16 cellular contexts compared by ENCODE assay signal in the genomic region with DNA sequence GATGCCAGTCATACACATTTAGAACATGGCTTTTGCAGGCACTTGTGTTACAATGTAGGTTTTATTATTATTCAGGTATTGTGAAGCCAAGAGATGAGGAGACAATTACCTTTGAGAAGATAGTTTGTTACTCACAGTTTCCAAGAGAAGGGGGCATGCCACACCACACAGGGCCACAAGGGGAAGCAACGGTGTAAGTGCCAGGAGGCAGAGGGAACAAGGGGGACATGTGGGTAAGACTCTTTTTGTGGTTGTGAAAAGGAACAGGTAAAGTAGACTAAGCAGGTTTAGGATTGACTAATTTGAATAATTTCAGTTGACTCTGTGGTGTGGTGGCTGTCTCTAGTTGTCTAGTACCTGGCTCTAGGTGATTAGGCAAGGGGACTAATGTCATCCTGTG.
DNase-seq lines count a peak whose midpoint lies in the region; ATAC-seq, FAIRE-seq and TF ChIP-seq lines count a peak whose summit lies in the region.
"Had no signal": no experiment of that assay in that cellular context is flagged by ENCODE, and none has a peak within 500 bp of the region (broad histone marks: within the 10 kb centered on the region; RNA-seq: fewer than 3 reads in every experiment).

No MANE protein-coding gene starts in this region.

- no peaks in the 10 kb centered on the region for H3K9me3 ChIP-seq in HepG2 (ENCODE audit: low read length)
- no peaks in the 10 kb centered on the region for H3K9me3 ChIP-seq in right lobe of liver

- no peaks in the 10 kb centered on the region for H3K36me3 Mint-ChIP-seq in type B pancreatic cell

- no peak for TF ChIP-seq EP300 in HepG2 (IDR thresholded peaks at IDR 0.05; ENCODE audit: low read depth in 2 of 2, low read length in 2 of 2)
- TF ChIP-seq EP300 in HepG2 (CRISPR knock-in tag; IDR thresholded peaks at IDR 0.05; ENCODE audit: borderline replicate concordance) = no peak

- no peaks in the 10 kb centered on the region for H3K36me3 ChIP-seq in HepG2 (replicated peaks in 1 of 2; ENCODE audit: control insufficient read depth in 1 of 2, insufficient read depth in 2 of 2, low read length in 2 of 2)
- H3K36me3 ChIP-seq in right lobe of liver = no peaks in the 10 kb centered on the region

- no peak overlapping the region for H3K4me3 ChIP-seq in HepG2 (replicated peaks in 1 of 3; ENCODE audit: insufficient read depth in 1 of 3, low read depth in 2 of 3, low read length in 3 of 3)
- H3K4me3 ChIP-seq in right lobe of liver = no peak overlapping the region
- H3K4me3 ChIP-seq in HFF-Myc (replicated peaks; ENCODE audit: low read depth, low read length) = no peak overlapping the region
- no peak overlapping the region for H3K4me3 ChIP-seq in choroid plexus epithelial cell (ENCODE audit: low read depth, low read length)

- no peaks in the 10 kb centered on the region for H3K4me1 Mint-ChIP-seq in type B pancreatic cell (ENCODE audit: unreplicated experiment)
- H3K4me1 Mint-ChIP-seq: central memory CD8-positive, alpha-beta T cell; stimulated activated naive CD8-positive, alpha-beta T cell treated with anti-CD3 and anti-CD28 coated beads, Interleukin-15, amount 100 ng/mL, for 72 hours had no signal

- no peak overlapping the region for H2AFZ ChIP-seq in HepG2 (ENCODE audit: low read length)

- in situ Hi-C loops in HepG2 (cut with HindIII; ENCODE audit: extremely low pct_ligation_motif_present, low pct_unique_long_range_greater_than_20kb) = no loop called here

- peak; percentile 65 for ATAC-seq in HepG2
- ATAC-seq in right lobe of liver = no peak
- ATAC-seq: right cardiac atrium; stimulated activated naive CD8-positive, alpha-beta T cell treated with anti-CD3 and anti-CD28 coated beads, Interleukin-15, amount 100 ng/mL, for 72 hours had no signal

- TF ChIP-seq CTCF in HepG2 (CRISPR knock-in tag; IDR thresholded peaks at IDR 0.05) (no peak), right lobe of liver (IDR thresholded peaks at IDR 0.05) (no peak), HFF-Myc (IDR thresholded peaks at IDR 0.05; ENCODE audit: low read depth, low read length, missing control alignments) (peak; percentile 21), choroid plexus epithelial cell (conservative IDR thresholded peaks at IDR 0.05; ENCODE audit: low read depth, low read length) (peak; percentile 7), type B pancreatic cell (conservative IDR thresholded peaks at IDR 0.05) (peak; percentile 43)

- TF ChIP-seq RAD21 in HepG2 (CRISPR knock-in tag; IDR thresholded peaks at IDR 0.05) = no peak

- H3K4me1 ChIP-seq in HepG2 (ENCODE audit: insufficient read depth, low read length) (no peaks in the 10 kb centered on the region), right lobe of liver (no peaks in the 10 kb centered on the region)

- CTCF ChIA-PET in HepG2 (lab: Yijun Ruan, JAX; ENCODE audit: low intra/inter-chr PET ratio, low total read pairs) = no interaction called here

- no peak overlapping the region for H3K4me3 Mint-ChIP-seq in type B pancreatic cell
- H3K4me3 Mint-ChIP-seq: central memory CD8-positive, alpha-beta T cell; stimulated activated naive CD8-positive, alpha-beta T cell treated with anti-CD3 and anti-CD28 coated beads, Interleukin-15, amount 100 ng/mL, for 72 hours; T-helper 2 cell treated with Interferon-gamma antibody and Interleukin-4, amounts not matched to agents 5 μg/mL and 100 μg/mL, for 36 hours had no signal

- H4K20me1 ChIP-seq in HepG2 (ENCODE audit: insufficient read depth, low read length) = no peaks in the 10 kb centered on the region

- intact Hi-C loops in HepG2 (cut with micrococcal nuclease; ENCODE audit: unreplicated experiment) = no loop called here
- intact Hi-C loops in right lobe of liver (cut with DNase I) = no loop called here

- FAIRE-seq in HepG2 (lab: Jason Lieb, UNC) = no peak
- FAIRE-seq: GM12891 had no signal

- H3K9me3 Mint-ChIP-seq in type B pancreatic cell = no peaks in the 10 kb centered on the region
- H3K9me3 Mint-ChIP-seq: central memory CD8-positive, alpha-beta T cell; stimulated activated naive CD8-positive, alpha-beta T cell treated with anti-CD3 and anti-CD28 coated beads, Interleukin-15, amount 100 ng/mL, for 72 hours; T-helper 2 cell treated with Interferon-gamma antibody and Interleukin-4, amounts not matched to agents 5 μg/mL and 100 μg/mL, for 36 hours had no signal

- no peak overlapping the region for H3K9ac ChIP-seq in HepG2 (ENCODE audit: insufficient read depth, low read depth, low read length)
- H3K9ac ChIP-seq: KMS-11 had no signal

- POLR2A ChIA-PET in HepG2 (lab: Yijun Ruan, JAX) = no interaction called here

- no peak for TF ChIP-seq POLR2A in HepG2 (IDR thresholded peaks at IDR 0.05; ENCODE audit: insufficient read depth in 1 of 2, low read depth in 2 of 2, low read length in 2 of 2)
- no peak for TF ChIP-seq POLR2A in right lobe of liver (IDR thresholded peaks at IDR 0.05)

- H3K27me3 ChIP-seq in HepG2 (ENCODE audit: control insufficient read depth in 1 of 2, insufficient read depth in 2 of 2, low read length in 2 of 2) (no peaks in the 10 kb centered on the region), right lobe of liver (no peaks in the 10 kb centered on the region)

- no peak overlapping the region for H3K4me2 ChIP-seq in HepG2 (ENCODE audit: low read depth, low read length)
- H3K4me2 ChIP-seq: KMS-11 had no signal

- H3K27ac Mint-ChIP-seq in type B pancreatic cell = no peak overlapping the region
- H3K27ac Mint-ChIP-seq: T-helper 2 cell treated with Interferon-gamma antibody and Interleukin-4, amounts not matched to agents 5 μg/mL and 100 μg/mL, for 36 hours had no signal

- H3K27me3 Mint-ChIP-seq in type B pancreatic cell = no peaks in the 10 kb centered on the region

- no peak overlapping the region for H3K27ac ChIP-seq in HepG2 (ENCODE audit: extremely low read length, insufficient read depth, low read length)
- no peak overlapping the region for H3K27ac ChIP-seq in right lobe of liver
- H3K27ac ChIP-seq: KMS-11 had no signal

- no peaks in the 10 kb centered on the region for H3K79me2 ChIP-seq in HepG2 (ENCODE audit: insufficient read depth, low read length)

- DNase-seq in HepG2 (ENCODE audit: low spot score) (no peak), right lobe of liver (no peak), HFF-Myc (ENCODE audit: extremely low read depth, low read depth) (no peak), choroid plexus epithelial cell (ENCODE audit: low read depth) (no peak), type B pancreatic cell (ENCODE audit: extremely low spot score, unreplicated experiment) (no peak), NCI-H1694 treated with DMSO at 0.1 percent for 48 hours (lab: John Stamatoyannopoulos, UW) (no peak), A172 (ENCODE audit: low spot score) (no peak), LoVo (ENCODE audit: low spot score) (no peak)
- DNase-seq: activated gamma-delta T cell treated with Interleukin-2 at 50 U/mL for 16 hours; nucleus accumbens; right cardiac atrium; stimulated activated naive CD8-positive, alpha-beta T cell treated with anti-CD3 and anti-CD28 coated beads, Interleukin-15, amount 100 ng/mL, for 72 hours had no signal

- 0% methylated on average over 1 of the region's 1 CpG for WGBS in HepG2 (ENCODE audit: low lambda C conversion rate)
- 62% methylated on average over 1 of the region's 1 CpG for WGBS in right lobe of liver (ENCODE audit: insufficient coverage, low coverage, low lambda C conversion rate, missing lambda C conversion rate)

- BruUV-seq in HepG2 (replicated peaks; lab: Mats Ljungman, UMichigan) = no TSS peak

TF ChIP-seq in HepG2, 621 proteins besides CTCF, POLR2A, EP300 and RAD21 (continues in another document):
- TF ChIP-seq HHEX (CRISPR knock-in tag; IDR thresholded peaks at IDR 0.05) = no peak
- TF ChIP-seq, protein P1, sequence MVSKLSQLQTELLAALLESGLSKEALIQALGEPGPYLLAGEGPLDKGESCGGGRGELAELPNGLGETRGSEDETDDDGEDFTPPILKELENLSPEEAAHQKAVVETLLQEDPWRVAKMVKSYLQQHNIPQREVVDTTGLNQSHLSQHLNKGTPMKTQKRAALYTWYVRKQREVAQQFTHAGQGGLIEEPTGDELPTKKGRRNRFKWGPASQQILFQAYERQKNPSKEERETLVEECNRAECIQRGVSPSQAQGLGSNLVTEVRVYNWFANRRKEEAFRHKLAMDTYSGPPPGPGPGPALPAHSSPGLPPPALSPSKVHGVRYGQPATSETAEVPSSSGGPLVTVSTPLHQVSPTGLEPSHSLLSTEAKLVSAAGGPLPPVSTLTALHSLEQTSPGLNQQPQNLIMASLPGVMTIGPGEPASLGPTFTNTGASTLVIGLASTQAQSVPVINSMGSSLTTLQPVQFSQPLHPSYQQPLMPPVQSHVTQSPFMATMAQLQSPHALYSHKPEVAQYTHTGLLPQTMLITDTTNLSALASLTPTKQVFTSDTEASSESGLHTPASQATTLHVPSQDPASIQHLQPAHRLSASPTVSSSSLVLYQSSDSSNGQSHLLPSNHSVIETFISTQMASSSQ (IDR thresholded peaks at IDR 0.05; ENCODE audit: low read depth) = no peak
- TF ChIP-seq, protein P1 (CRISPR knock-in tag; IDR thresholded peaks at IDR 0.05; ENCODE audit: borderline replicate concordance) = no peak
- TF ChIP-seq HNRNPL (IDR thresholded peaks at IDR 0.05; ENCODE audit: low read depth, low read length) = no peak
- no peak for TF ChIP-seq NFYB (CRISPR knock-in tag; IDR thresholded peaks at IDR 0.05)

Comparison
In these comparisons a context has a peak if more than half of its experiments do, and no peak if none do; other contexts are left out.
1. CTCF ChIP-seq: peak in HFF-Myc (single experiment), choroid plexus epithelial cell (single experiment) and type B pancreatic cell (single experiment); none in HepG2 (single experiment) and right lobe of liver (0 of 4).